Comparison of ENCODE assay signal across 9 cellular contexts in the genomic region with DNA sequence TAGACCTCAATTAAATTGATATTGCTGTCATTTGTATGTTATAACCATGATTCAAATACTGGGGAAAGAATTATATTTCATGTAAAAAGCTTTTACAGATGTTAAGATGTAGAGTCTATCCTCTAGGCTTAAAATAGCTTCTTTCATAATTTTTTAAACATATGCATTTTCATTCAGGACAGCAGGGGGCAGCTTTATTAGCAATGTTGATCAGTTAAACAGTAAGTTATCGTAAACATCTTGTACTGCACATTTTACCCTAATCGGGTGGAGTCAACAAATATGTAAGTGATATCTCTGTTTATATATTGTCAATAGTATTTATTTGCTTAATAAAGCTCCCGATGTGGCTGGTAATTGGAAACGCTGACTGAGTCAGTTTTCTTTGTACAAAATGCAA.
DNase-seq lines count a peak whose midpoint lies in the region; ATAC-seq and TF ChIP-seq lines count a peak whose summit lies in the region.
"Had no signal": no experiment of that assay in that cellular context is flagged by ENCODE, and none has a peak within 500 bp of the region (broad histone marks: within the 10 kb centered on the region; RNA-seq: fewer than 3 reads in every experiment).

No MANE protein-coding gene starts in this region.

- no peak overlapping the region for H3K4me3 ChIP-seq in uterus

- H3K4me1 ChIP-seq in foreskin keratinocyte (peaks cover 5% of the 10 kb centered on the region), uterus (no peaks in the 10 kb centered on the region)

- ATAC-seq in foreskin keratinocyte (no peak), GM18870 (IDR thresholded peaks at IDR 0.05; ENCODE audit: unreplicated experiment) (no peak)

- DNase-seq in stimulated activated CD4-positive, alpha-beta T cell treated with anti-CD3 and anti-CD28 coated beads, Interleukin-15, amount 100 ng/mL, for 24 hours: peak; percentile 3
- DNase-seq in stimulated activated CD4-positive, alpha-beta T cell treated with anti-CD3 and anti-CD28 coated beads, Interleukin-4, amount 100 ng/mL, for 1 hour: no peak
- peak; percentile 45 for DNase-seq in RPMI7951 (ENCODE audit: low read depth)
- DNase-seq in foreskin keratinocyte: no peak
- no peak for DNase-seq in uterus
- DNase-seq in dedifferentiated amniotic fluid mesenchymal stem cell (ENCODE audit: extremely low spot score): no peak
- DNase-seq in activated CD8-positive, alpha-beta memory T cell treated with anti-CD3 and anti-CD28 coated beads, Interleukin-2, amount 50 U/mL, for 48 hours: no peak

- intact Hi-C loops in uterus (cut with DNase I; ENCODE audit: low total_unique reads): no loop called here

- no peaks in the 10 kb centered on the region for H3K36me3 ChIP-seq in uterus
- H3K36me3 ChIP-seq: neutrophil had no signal

- TF ChIP-seq CTCF in foreskin keratinocyte (conservative IDR thresholded peaks at IDR 0.05) (peak; percentile 62), uterus (IDR thresholded peaks at IDR 0.05) (peak; percentile 28 to 46 (median 44))

- peak overlapping the region; percentile 23 for H3K27ac ChIP-seq in foreskin keratinocyte
- H3K27ac ChIP-seq in uterus: no peak overlapping the region
- H3K27ac ChIP-seq: neutrophil had no signal

- no peaks in the 10 kb centered on the region for H3K9me3 ChIP-seq in uterus
- H3K9me3 ChIP-seq: neutrophil had no signal

- no peak for TF ChIP-seq POLR2A in uterus (IDR thresholded peaks at IDR 0.05)

- H3K27me3 ChIP-seq in foreskin keratinocyte (no peaks in the 10 kb centered on the region), uterus (no peaks in the 10 kb centered on the region)
- H3K27me3 ChIP-seq: neutrophil had no signal

Comparison
In these comparisons a context has a peak if more than half of its experiments do, and no peak if none do; other contexts are left out.
1. DNase-seq: peak in stimulated activated CD4-positive, alpha-beta T cell treated with anti-CD3 and anti-CD28 coated beads, Interleukin-15, amount 100 ng/mL, for 24 hours (single experiment) and RPMI7951 (single experiment); none in stimulated activated CD4-positive, alpha-beta T cell treated with anti-CD3 and anti-CD28 coated beads, Interleukin-4, amount 100 ng/mL, for 1 hour (single experiment), foreskin keratinocyte (0 of 2), uterus (0 of 2), dedifferentiated amniotic fluid mesenchymal stem cell (single experiment) and activated CD8-positive, alpha-beta memory T cell treated with anti-CD3 and anti-CD28 coated beads, Interleukin-2, amount 50 U/mL, for 48 hours (single experiment).